In the genomic region with DNA sequence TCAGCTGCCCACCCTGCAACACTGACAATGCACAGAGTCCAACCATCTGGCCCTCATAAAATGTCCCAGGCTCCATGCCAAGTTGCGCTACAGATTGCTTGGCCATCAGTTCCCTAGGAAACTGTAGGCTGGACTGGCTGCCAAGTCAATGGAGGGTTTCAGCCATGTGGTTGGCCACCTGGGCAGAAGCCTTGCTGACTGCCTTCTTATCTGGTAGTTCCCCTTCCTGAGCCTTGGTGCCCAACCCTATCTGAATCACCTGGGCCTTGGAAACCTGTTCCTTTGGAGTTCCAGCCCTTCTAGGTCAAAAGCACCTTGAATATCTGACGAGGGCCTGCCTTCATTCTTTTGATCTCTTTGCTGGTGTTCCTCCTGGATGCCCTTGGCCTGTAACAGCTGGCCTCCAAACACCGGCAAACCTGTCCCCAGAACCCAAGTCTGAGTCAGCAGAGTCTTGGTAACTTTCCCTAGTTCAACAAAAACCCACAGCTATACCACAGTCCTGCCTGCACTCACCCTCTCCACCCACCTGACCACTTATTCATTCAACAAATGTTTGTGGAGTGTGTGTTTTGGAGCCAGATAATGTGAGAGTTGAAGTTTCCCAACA, we compare ENCODE assay signal across 10 cellular contexts. TPM values are rescaled to one million over a fixed set of nuclear protein-coding genes. Genes with fewer than 3 reads are reported as not detected.
DNase-seq lines count a peak whose midpoint lies in the region; ATAC-seq and TF ChIP-seq lines count a peak whose summit lies in the region.
"Had no signal": no experiment of that assay in that cellular context is flagged by ENCODE, and none has a peak within 500 bp of the region (broad histone marks: within the 10 kb centered on the region; RNA-seq: fewer than 3 reads in every experiment).

No MANE protein-coding gene starts in this region.

- TF ChIP-seq CTCF in coronary artery (IDR thresholded peaks at IDR 0.05) (no peak), brain microvascular endothelial cell (IDR thresholded peaks at IDR 0.05; ENCODE audit: low read depth, low read length, missing control alignments) (no peak)

- H3K4me3 ChIP-seq in coronary artery = no peak overlapping the region
- no peak overlapping the region for H3K4me3 ChIP-seq in brain microvascular endothelial cell (ENCODE audit: low read depth, low read length)
- no peak overlapping the region for H3K4me3 ChIP-seq in SJCRH30
- H3K4me3 ChIP-seq: tibial artery had no signal

- in situ Hi-C loops in brain microvascular endothelial cell (cut with HindIII; ENCODE audit: low pct_ligation_motif_present, low sequenced_read_pairs) = no loop called here

- H3K9me3 ChIP-seq in SJCRH30 (replicated peaks) = no peaks in the 10 kb centered on the region
- H3K9me3 ChIP-seq: neutrophil, tibial artery had no signal

- peak overlapping the region; percentile 65 for H3K27ac Mint-ChIP-seq in activated CD4-positive, alpha-beta memory T cell treated with anti-CD3 and anti-CD28 coated beads, Interleukin-2, amount 10 ng/mL, durations not matched to agents 7 days and 5 days

- H3K4me1 ChIP-seq in SJCRH30 = no peaks in the 10 kb centered on the region
- H3K4me1 ChIP-seq: tibial artery had no signal

- intact Hi-C loops in left colon (cut with DNase I, micrococcal nuclease) = no loop called here

- peaks cover 17% of the 10 kb centered on the region for H3K9me3 Mint-ChIP-seq in activated CD4-positive, alpha-beta memory T cell treated with anti-CD3 and anti-CD28 coated beads, Interleukin-2, amount 10 ng/mL, durations not matched to agents 7 days and 5 days

- CTCF ChIA-PET in activated CD4-positive, alpha-beta memory T cell treated with anti-CD3 and anti-CD28 coated beads, Interleukin-2, amount 10 ng/mL, durations not matched to agents 7 days and 5 days (lab: Charles Lee) = interaction anchor here (1.0 to 2.9 kb wide), 2 partner anchors 12 to 18 kb away, joined by 3 to 12 read pairs; no protein-coding TSS in a partner anchor

- H3K4me1 Mint-ChIP-seq in activated CD4-positive, alpha-beta memory T cell treated with anti-CD3 and anti-CD28 coated beads, Interleukin-2, amount 10 ng/mL, durations not matched to agents 7 days and 5 days = peaks cover 62% of the 10 kb centered on the region

- H3K27ac ChIP-seq in coronary artery (peak overlapping the region in 1 of 2 donors; percentile 41), brain microvascular endothelial cell (no peak overlapping the region), SJCRH30 (no peak overlapping the region)
- H3K27ac ChIP-seq: neutrophil, tibial artery had no signal

- DNase-seq in COR-L47 (lab: John Stamatoyannopoulos, UW) (peak; percentile 31), left colon (peak; percentile 87 to 92), coronary artery (ENCODE audit: low spot score) (no peak), brain microvascular endothelial cell (no peak), SJCRH30 (no peak)
- DNase-seq in activated CD4-positive, alpha-beta memory T cell treated with anti-CD3 and anti-CD28 coated beads, Interleukin-2, amount 10 ng/mL, durations not matched to agents 7 days and 5 days = peak; percentile 50

- H3K27me3 ChIP-seq in brain microvascular endothelial cell (replicated peaks) (no peaks in the 10 kb centered on the region), SJCRH30 (0 out of 2 replicates have a peak, but pooled peaks cover 3% of the 10 kb centered on the region)
- H3K27me3 ChIP-seq: tibial artery had no signal

- ATAC-seq in HG02973 (IDR thresholded peaks at IDR 0.05; ENCODE audit: unreplicated experiment) = peak; percentile 34
- ATAC-seq in left colon = peak; percentile 87
- no peak for ATAC-seq in GM21576 (IDR thresholded peaks at IDR 0.05; ENCODE audit: unreplicated experiment)

- no peaks in the 10 kb centered on the region for H3K27me3 Mint-ChIP-seq in activated CD4-positive, alpha-beta memory T cell treated with anti-CD3 and anti-CD28 coated beads, Interleukin-2, amount 10 ng/mL, durations not matched to agents 7 days and 5 days

- H3K4me3 Mint-ChIP-seq in activated CD4-positive, alpha-beta memory T cell treated with anti-CD3 and anti-CD28 coated beads, Interleukin-2, amount 10 ng/mL, durations not matched to agents 7 days and 5 days = no peak overlapping the region

- H3K36me3 Mint-ChIP-seq in activated CD4-positive, alpha-beta memory T cell treated with anti-CD3 and anti-CD28 coated beads, Interleukin-2, amount 10 ng/mL, durations not matched to agents 7 days and 5 days (ENCODE audit: low read depth) = peaks cover 18% of the 10 kb centered on the region

- H3K36me3 ChIP-seq in brain microvascular endothelial cell (replicated peaks) (no peaks in the 10 kb centered on the region), SJCRH30 (no peaks in the 10 kb centered on the region)
- H3K36me3 ChIP-seq: neutrophil, tibial artery had no signal

- POLR2A ChIA-PET in activated CD4-positive, alpha-beta memory T cell treated with anti-CD3 and anti-CD28 coated beads, Interleukin-2, amount 10 ng/mL, durations not matched to agents 7 days and 5 days (lab: Charles Lee) = interaction anchor here (1.2 to 16.0 kb wide), 6 partner anchors 12 to 263 kb away, joined by 3 to 318 read pairs (median 34); a partner anchor contains a TSS

RNA-seq across cellular contexts. Expression of a gene that starts 37.4 kb away (rescaled TPM):
- total RNA-seq in activated CD4-positive, alpha-beta memory T cell treated with anti-CD3 and anti-CD28 coated beads, Interleukin-2, amount 10 ng/mL, durations not matched to agents 7 days and 5 days = 10 to 100 TPM; 24.3 to 25.9 TPM
- 10 to 100 TPM; 31.8 to 33.4 TPM for total RNA-seq in left colon
- total RNA-seq in SJCRH30 (2014; rRNA removed; shearing (Covaris generic)) = 1.8 TPM in 2 replicates

Comparison
In these comparisons a context has a peak if more than half of its experiments do, and no peak if none do; other contexts are left out.
1. DNase-seq: peak in COR-L47 (single experiment), activated CD4-positive, alpha-beta memory T cell treated with anti-CD3 and anti-CD28 coated beads, Interleukin-2, amount 10 ng/mL, durations not matched to agents 7 days and 5 days (single experiment) and left colon (2 of 2); none in coronary artery (single experiment), brain microvascular endothelial cell (single experiment) and SJCRH30 (0 of 2).